8 cellular contexts compared by ENCODE assay signal in genomic region chr16:67538666-67539101, GRCh38. TPM values are rescaled to one million over a fixed set of nuclear protein-coding genes. Genes with fewer than 3 reads are reported as not detected.
A peak's percentile ranks its signal among the peaks of the same experiment; 100 is the strongest.
DNase-seq lines count a peak whose midpoint lies in the region; FAIRE-seq and TF ChIP-seq lines count a peak whose summit lies in the region.
"Had no signal": no experiment of that assay in that cellular context is flagged by ENCODE, and none has a peak within 500 bp of the region (broad histone marks: within the 10 kb centered on the region; RNA-seq: fewer than 3 reads in every experiment).

No MANE protein-coding gene starts in this region.

- H3K27me3 ChIP-seq in subcutaneous abdominal adipose tissue (ENCODE audit: control insufficient read depth in 5 of 5, insufficient read depth in 4 of 5, low read length in 5 of 5) = no peaks in the 10 kb centered on the region

- peak overlapping the region; percentile 64 to 67 for H3K4me3 ChIP-seq in foreskin fibroblast (ENCODE audit: low read depth in 1 of 2, low read length in 2 of 2)
- H3K4me3 ChIP-seq in subcutaneous abdominal adipose tissue (ENCODE audit: low read depth in 1 of 5, low read length in 5 of 5) = peak overlapping the region; percentile 29 to 83 (median 57)

- FAIRE-seq in frontal cortex (lab: Jason Lieb, UNC) (no peak), D721Med (lab: Jason Lieb, UNC) (no peak)

- peaks cover 10% of the 10 kb centered on the region for H3K36me3 Mint-ChIP-seq in T-helper 2 cell treated with Interferon-gamma antibody and Interleukin-4, amounts not matched to agents 5 μg/mL and 100 μg/mL, for 36 hours (ENCODE audit: low read depth)

- peak overlapping the region; percentile 50 for H3K4me3 Mint-ChIP-seq in T-helper 2 cell treated with Interferon-gamma antibody and Interleukin-4, amounts not matched to agents 5 μg/mL and 100 μg/mL, for 36 hours

- H3K9me3 ChIP-seq in subcutaneous abdominal adipose tissue (ENCODE audit: control insufficient read depth in 5 of 5, low read length in 5 of 5) = no peaks in the 10 kb centered on the region

- TF ChIP-seq CTCF in foreskin fibroblast (IDR thresholded peaks at IDR 0.05; ENCODE audit: low read depth, low read length) (no peak), D721Med (IDR thresholded peaks at IDR 0.05; ENCODE audit: insufficient read depth, missing control alignments) (no peak)

- DNase-seq in T-helper 2 cell treated with Interferon-gamma antibody and Interleukin-4, amounts not matched to agents 5 μg/mL and 100 μg/mL, for 36 hours (ENCODE audit: low spot score) = no peak
- no peak for DNase-seq in T-helper 2 cell
- peak in 1 of 2 donors; percentile 51 for DNase-seq in foreskin fibroblast
- DNase-seq in frontal cortex (ENCODE audit: low spot score in 2 of 2) = no peak
- no peak for DNase-seq in D721Med (ENCODE audit: insufficient read length, low spot score)
- DNase-seq: NCI-H1092 had no signal

- peak overlapping the region; percentile 85 for H3K27ac ChIP-seq in subcutaneous abdominal adipose tissue (ENCODE audit: low read depth, low read length)

- peak overlapping the region in 2 of 5 donors; percentile 64 to 66 for H3K9ac ChIP-seq in subcutaneous abdominal adipose tissue (ENCODE audit: low read length in 5 of 5)

- H3K27me3 Mint-ChIP-seq in T-helper 2 cell treated with Interferon-gamma antibody and Interleukin-4, amounts not matched to agents 5 μg/mL and 100 μg/mL, for 36 hours (ENCODE audit: low read depth) = peaks cover 23% of the 10 kb centered on the region

- no peak overlapping the region for H3K27ac Mint-ChIP-seq in T-helper 2 cell treated with Interferon-gamma antibody and Interleukin-4, amounts not matched to agents 5 μg/mL and 100 μg/mL, for 36 hours

- H3K9me3 Mint-ChIP-seq in T-helper 2 cell treated with Interferon-gamma antibody and Interleukin-4, amounts not matched to agents 5 μg/mL and 100 μg/mL, for 36 hours = no peaks in the 10 kb centered on the region

- peaks cover 23% of the 10 kb centered on the region for H3K4me1 Mint-ChIP-seq in T-helper 2 cell treated with Interferon-gamma antibody and Interleukin-4, amounts not matched to agents 5 μg/mL and 100 μg/mL, for 36 hours (ENCODE audit: low read depth)

- peaks cover 0 to 51% (median 47%) of the 10 kb centered on the region in 5 donors for H3K36me3 ChIP-seq in subcutaneous abdominal adipose tissue (ENCODE audit: control insufficient read depth in 5 of 5, insufficient read depth in 5 of 5, low read length in 5 of 5)

- H3K4me1 ChIP-seq in subcutaneous abdominal adipose tissue (ENCODE audit: control insufficient read depth in 5 of 5, insufficient read depth in 5 of 5, low read length in 5 of 5) = peaks cover 5 to 60% (median 30%) of the 10 kb centered on the region in 5 donors

RNA-seq across cellular contexts. Expression of gene RIPOR1, which starts 10.1 kb away (rescaled TPM):
- 32.6 TPM for total RNA-seq in frontal cortex

RNA-seq across cellular contexts. Expression of gene CTCF, which starts 23.6 kb away (rescaled TPM):
- total RNA-seq in frontal cortex = 62.0 TPM

RNA-seq across cellular contexts. Expression of gene AGRP, which starts 55.3 kb away (rescaled TPM):
- not detected for total RNA-seq in frontal cortex
- total RNA-seq: A172 had no signal

RNA-seq across cellular contexts. Expression of gene ATP6V0D1, which starts 57.7 kb away (rescaled TPM):
- 78.7 TPM for total RNA-seq in frontal cortex
